In genomic region chr11:37402663-37403062, GRCh38 we compare ENCODE assay signal across 17 cellular contexts.
"Had no signal": no experiment of that assay in that cellular context is flagged by ENCODE, and none has a peak within 500 bp of the region (broad histone marks: within the 10 kb centered on the region; RNA-seq: fewer than 3 reads in every experiment).

No MANE protein-coding gene starts in this region.

- H3K27ac ChIP-seq: RWPE1 had no signal

- DNase-seq: Karpas-422, KG1, MM.1S, NCI-H1092 treated with DMSO at 0.1 percent for 48 hours, NCI-H1436, NCI-H1694, NCI-H187 treated with DMSO at 0.1 percent for 48 hours, NCI-H2029 treated with DMSO at 0.1 percent for 48 hours, NCI-H2227 treated with DMSO at 0.1 percent for 48 hours, NCI-H524 treated with DMSO at 0.1 percent for 48 hours, NCI-H69, NCI-H774, SHP77, SK-N-SH, T-helper 1 cell had no signal

- H3K9ac ChIP-seq: SK-N-SH had no signal

- ATAC-seq: Panc1 had no signal

- H3K4me2 ChIP-seq: SK-N-SH had no signal

- H3K9me2 ChIP-seq: SK-N-SH had no signal

- H3K9me3 ChIP-seq: SK-N-SH had no signal
